In the genomic region with DNA sequence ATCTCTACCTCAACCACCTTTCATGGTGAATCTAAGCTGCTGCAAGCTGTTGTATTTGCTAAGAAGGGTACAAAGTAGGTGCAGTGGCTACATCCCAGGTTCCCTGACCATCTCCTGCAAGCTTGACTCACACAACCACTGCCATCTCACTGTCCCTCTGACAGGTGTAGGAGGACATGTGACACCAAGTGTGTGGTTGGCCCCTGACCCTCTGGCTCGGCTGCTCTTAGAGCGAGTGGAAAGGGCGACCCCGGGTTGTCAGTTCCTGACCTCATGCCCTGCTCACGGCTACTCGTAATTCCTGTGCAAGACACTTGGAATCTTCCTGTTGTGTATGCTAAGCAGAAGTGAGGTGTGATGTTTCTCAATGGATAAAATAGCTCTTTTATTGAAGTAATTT, we compare ENCODE assay signal across 19 cellular contexts.
"Had no signal": no experiment of that assay in that cellular context is flagged by ENCODE, and none has a peak within 500 bp of the region (broad histone marks: within the 10 kb centered on the region; RNA-seq: fewer than 3 reads in every experiment).

No MANE protein-coding gene starts in this region.

- H3K4me3 ChIP-seq: left ventricle myocardium inferior, lower lobe of right lung, ovary, right atrium auricular region, smooth muscle cell, suprapubic skin, thyroid gland, uterus had no signal

- H3K27ac Mint-ChIP-seq: effector memory CD8-positive, alpha-beta T cell; immature natural killer cell; stimulated activated effector memory CD8-positive, alpha-beta T cell treated with anti-CD3 and anti-CD28 coated beads, Interleukin-12 subunit alpha, Interleukin-12 subunit beta, amount 100 ng/mL, for 72 hours; type B pancreatic cell had no signal

- H3K9me3 ChIP-seq: lower lobe of right lung, ovary, suprapubic skin, thyroid gland, uterus had no signal

- ATAC-seq: effector memory CD8-positive, alpha-beta T cell; foreskin keratinocyte; naive thymus-derived CD4-positive, alpha-beta T cell; stimulated activated effector memory CD8-positive, alpha-beta T cell treated with anti-CD3 and anti-CD28 coated beads, Interleukin-12 subunit alpha, Interleukin-12 subunit beta, amount 100 ng/mL, for 72 hours; stimulated activated naive CD8-positive, alpha-beta T cell treated with anti-CD3 and anti-CD28 coated beads, Interleukin-15, Interleukin-2, amounts not matched to agents 100 U/mL and 50 U/mL, for 24 hours had no signal

- H3K9me3 Mint-ChIP-seq: effector memory CD8-positive, alpha-beta T cell; immature natural killer cell; naive thymus-derived CD4-positive, alpha-beta T cell; stimulated activated effector memory CD8-positive, alpha-beta T cell treated with anti-CD3 and anti-CD28 coated beads, Interleukin-12 subunit alpha, Interleukin-12 subunit beta, amount 100 ng/mL, for 72 hours; type B pancreatic cell had no signal

- H3K36me3 ChIP-seq: ovary, uterus had no signal

- H3K4me1 Mint-ChIP-seq: immature natural killer cell had no signal

- H3K27me3 Mint-ChIP-seq: effector memory CD8-positive, alpha-beta T cell; naive thymus-derived CD4-positive, alpha-beta T cell; type B pancreatic cell had no signal

- H3K4me1 ChIP-seq: left ventricle myocardium inferior, lower lobe of right lung, right atrium auricular region, suprapubic skin, thyroid gland, uterus had no signal

- H3K27me3 ChIP-seq: foreskin keratinocyte, ovary, right atrium auricular region, suprapubic skin, thyroid gland, uterus had no signal

- H3K4me3 Mint-ChIP-seq: effector memory CD8-positive, alpha-beta T cell; immature natural killer cell; naive thymus-derived CD4-positive, alpha-beta T cell; stimulated activated effector memory CD8-positive, alpha-beta T cell treated with anti-CD3 and anti-CD28 coated beads, Interleukin-12 subunit alpha, Interleukin-12 subunit beta, amount 100 ng/mL, for 72 hours; type B pancreatic cell had no signal

- DNase-seq: effector memory CD8-positive, alpha-beta T cell; foreskin keratinocyte; immature natural killer cell; left ventricle myocardium inferior; lower lobe of right lung; mesendoderm; naive thymus-derived CD4-positive, alpha-beta T cell; ovary; stimulated activated CD4-positive, alpha-beta T cell treated with anti-CD3 and anti-CD28 coated beads, Interleukin-4, amount 100 ng/mL, for 1 hour; stimulated activated CD8-positive, alpha-beta memory T cell treated with anti-CD3 and anti-CD28 coated beads, Interleukin-4, amount 100 ng/mL, for 48 hours; stimulated activated naive CD8-positive, alpha-beta T cell treated with anti-CD3 and anti-CD28 coated beads, Interleukin-15, Interleukin-2, amounts not matched to agents 100 U/mL and 50 U/mL, for 24 hours; thyroid gland; uterus had no signal

- H3K27ac ChIP-seq: epithelial cell of prostate, foreskin keratinocyte, left ventricle myocardium inferior, lower lobe of right lung, ovary, right atrium auricular region, suprapubic skin, thyroid gland, uterus had no signal
